In the genomic region with DNA sequence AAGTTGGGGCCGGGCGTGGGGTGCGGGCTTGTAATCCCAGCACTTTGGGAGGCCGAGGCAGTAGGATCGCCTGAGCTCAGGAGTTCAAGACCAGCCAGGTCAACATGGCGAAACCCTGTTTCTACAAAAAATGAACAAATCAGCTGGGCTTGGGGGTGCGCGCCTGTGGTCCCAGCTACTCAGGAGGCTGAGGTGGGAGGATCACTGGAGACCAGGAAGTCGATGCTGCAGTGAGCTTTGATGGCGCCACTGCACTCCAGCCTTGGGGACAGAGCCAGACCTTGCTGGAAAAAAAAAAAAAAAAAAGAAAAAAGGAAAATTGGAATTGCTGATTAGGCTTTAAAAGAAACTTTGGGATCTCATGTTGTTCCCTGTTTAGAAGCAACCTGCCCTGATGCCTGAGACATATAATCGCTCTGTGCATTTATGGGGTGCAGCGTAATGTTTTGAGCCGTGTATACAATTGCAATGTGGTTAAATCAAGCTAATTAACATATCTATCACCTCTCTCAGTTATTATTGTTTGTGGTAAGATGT, we compare ENCODE assay signal across 1 cellular context.
TF ChIP-seq lines count a peak whose summit lies in the region.

No MANE protein-coding gene starts in this region.

TF ChIP-seq in K562, 482 proteins besides CTCF, POLR2A, EP300 and RAD21 (continued from another document and continues in another):
- TF ChIP-seq GMEB1 (CRISPR knock-in tag; IDR thresholded peaks at IDR 0.05): no peak
- TF ChIP-seq TRIM24 (IDR thresholded peaks at IDR 0.05): no peak
- TF ChIP-seq ARHGAP35 (IDR thresholded peaks at IDR 0.05; ENCODE audit: partially characterized antibody): peak; percentile 45
- TF ChIP-seq EWSR1 (IDR thresholded peaks at IDR 0.05; ENCODE audit: borderline replicate concordance, low read depth, partially characterized antibody): no peak
- TF ChIP-seq MAFG (tag; conservative IDR thresholded peaks at IDR 0.05): peak; percentile 81
- no peak for TF ChIP-seq FIP1L1 (IDR thresholded peaks at IDR 0.05; ENCODE audit: low read depth, low read length, poor library complexity, severe bottlenecking)
- 0 out of 2 replicates have a peak, but pooled peaks have one; percentile 42 for TF ChIP-seq NFATC3 (IDR thresholded peaks at IDR 0.05)
- TF ChIP-seq DPF2 (IDR thresholded peaks at IDR 0.05): no peak
- no peak for TF ChIP-seq PTTG1 (tag; IDR thresholded peaks at IDR 0.05; ENCODE audit: low read depth)
- TF ChIP-seq PHTF2 (CRISPR knock-in tag; IDR thresholded peaks at IDR 0.05): no peak
- TF ChIP-seq NR4A1 (CRISPR knock-in tag; IDR thresholded peaks at IDR 0.05): no peak
- TF ChIP-seq NR4A1 (tag; IDR thresholded peaks at IDR 0.05): no peak
- peak; percentile 25; the same call in 1 of the 2 replicates for TF ChIP-seq SMARCE1 (IDR thresholded peaks at IDR 0.05)
- TF ChIP-seq ZNF395 (CRISPR knock-in tag; IDR thresholded peaks at IDR 0.05): no peak
- TF ChIP-seq ZNF124 (CRISPR knock-in tag; IDR thresholded peaks at IDR 0.05): no peak
- no peak; the same call in 1 of the 2 replicates for TF ChIP-seq NBN (IDR thresholded peaks at IDR 0.05; ENCODE audit: low read depth)
- no peak for TF ChIP-seq ZNF212 (CRISPR knock-in tag; IDR thresholded peaks at IDR 0.05)
- TF ChIP-seq GABPA (tag; conservative IDR thresholded peaks at IDR 0.05; ENCODE audit: low read depth): peak; percentile 10; the same call in 1 of the 2 replicates
- TF ChIP-seq, protein P1, sequence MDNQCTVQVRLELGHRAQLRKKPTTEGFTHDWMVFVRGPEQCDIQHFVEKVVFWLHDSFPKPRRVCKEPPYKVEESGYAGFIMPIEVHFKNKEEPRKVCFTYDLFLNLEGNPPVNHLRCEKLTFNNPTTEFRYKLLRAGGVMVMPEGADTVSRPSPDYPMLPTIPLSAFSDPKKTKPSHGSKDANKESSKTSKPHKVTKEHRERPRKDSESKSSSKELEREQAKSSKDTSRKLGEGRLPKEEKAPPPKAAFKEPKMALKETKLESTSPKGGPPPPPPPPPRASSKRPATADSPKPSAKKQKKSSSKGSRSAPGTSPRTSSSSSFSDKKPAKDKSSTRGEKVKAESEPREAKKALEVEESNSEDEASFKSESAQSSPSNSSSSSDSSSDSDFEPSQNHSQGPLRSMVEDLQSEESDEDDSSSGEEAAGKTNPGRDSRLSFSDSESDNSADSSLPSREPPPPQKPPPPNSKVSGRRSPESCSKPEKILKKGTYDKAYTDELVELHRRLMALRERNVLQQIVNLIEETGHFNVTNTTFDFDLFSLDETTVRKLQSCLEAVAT (IDR thresholded peaks at IDR 0.05): 0 out of 4 replicates have a peak, but pooled peaks of 1 of the 2 experiments have one; percentile 16
- no peak for TF ChIP-seq NR2C1 (IDR thresholded peaks at IDR 0.05)
- no peak for TF ChIP-seq NR2C1 (tag; IDR thresholded peaks at IDR 0.05)
- TF ChIP-seq HLTF (IDR thresholded peaks at IDR 0.05): 0 out of 2 replicates have a peak, but pooled peaks have one; percentile 15
- 0 out of 4 replicates have a peak, but pooled peaks of 1 of the 2 experiments have one; percentile 11 for TF ChIP-seq ARNT (IDR thresholded peaks at IDR 0.05)
- TF ChIP-seq TCF7 (IDR thresholded peaks at IDR 0.05; ENCODE audit: borderline replicate concordance): 0 out of 2 replicates have a peak, but pooled peaks have one; percentile 1
- no peak for TF ChIP-seq ZNF695 (CRISPR knock-in tag; IDR thresholded peaks at IDR 0.05)
- TF ChIP-seq L3MBTL2 (IDR thresholded peaks at IDR 0.05): no peak
- TF ChIP-seq ETV5 (CRISPR knock-in tag; IDR thresholded peaks at IDR 0.05; ENCODE audit: low read depth): peak; percentile 49; the same call in 1 of the 2 replicates
- no peak for TF ChIP-seq ETS2 (tag; IDR thresholded peaks at IDR 0.05; ENCODE audit: borderline replicate concordance, poor library complexity, severe bottlenecking)
- no peak for TF ChIP-seq SMC3 (conservative IDR thresholded peaks at IDR 0.05; ENCODE audit: insufficient read depth, low read depth, low read length)
- TF ChIP-seq SMARCA4 (IDR thresholded peaks at IDR 0.05): peak; percentile 23; the same call in 1 of the 2 replicates
- TF ChIP-seq, protein P2, sequence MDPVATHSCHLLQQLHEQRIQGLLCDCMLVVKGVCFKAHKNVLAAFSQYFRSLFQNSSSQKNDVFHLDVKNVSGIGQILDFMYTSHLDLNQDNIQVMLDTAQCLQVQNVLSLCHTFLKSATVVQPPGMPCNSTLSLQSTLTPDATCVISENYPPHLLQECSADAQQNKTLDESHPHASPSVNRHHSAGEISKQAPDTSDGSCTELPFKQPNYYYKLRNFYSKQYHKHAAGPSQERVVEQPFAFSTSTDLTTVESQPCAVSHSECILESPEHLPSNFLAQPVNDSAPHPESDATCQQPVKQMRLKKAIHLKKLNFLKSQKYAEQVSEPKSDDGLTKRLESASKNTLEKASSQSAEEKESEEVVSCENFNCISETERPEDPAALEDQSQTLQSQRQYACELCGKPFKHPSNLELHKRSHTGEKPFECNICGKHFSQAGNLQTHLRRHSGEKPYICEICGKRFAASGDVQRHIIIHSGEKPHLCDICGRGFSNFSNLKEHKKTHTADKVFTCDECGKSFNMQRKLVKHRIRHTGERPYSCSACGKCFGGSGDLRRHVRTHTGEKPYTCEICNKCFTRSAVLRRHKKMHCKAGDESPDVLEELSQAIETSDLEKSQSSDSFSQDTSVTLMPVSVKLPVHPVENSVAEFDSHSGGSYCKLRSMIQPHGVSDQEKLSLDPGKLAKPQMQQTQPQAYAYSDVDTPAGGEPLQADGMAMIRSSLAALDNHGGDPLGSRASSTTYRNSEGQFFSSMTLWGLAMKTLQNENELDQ (CRISPR knock-in tag; IDR thresholded peaks at IDR 0.05; ENCODE audit: borderline replicate concordance): no peak
- 0 out of 2 replicates have a peak, but pooled peaks have one; percentile 61 for TF ChIP-seq NFRKB (IDR thresholded peaks at IDR 0.05; ENCODE audit: low read depth)
- TF ChIP-seq RBM22 (IDR thresholded peaks at IDR 0.05; ENCODE audit: low read depth, low read length, poor library complexity, severe bottlenecking): no peak
- TF ChIP-seq, protein P3, sequence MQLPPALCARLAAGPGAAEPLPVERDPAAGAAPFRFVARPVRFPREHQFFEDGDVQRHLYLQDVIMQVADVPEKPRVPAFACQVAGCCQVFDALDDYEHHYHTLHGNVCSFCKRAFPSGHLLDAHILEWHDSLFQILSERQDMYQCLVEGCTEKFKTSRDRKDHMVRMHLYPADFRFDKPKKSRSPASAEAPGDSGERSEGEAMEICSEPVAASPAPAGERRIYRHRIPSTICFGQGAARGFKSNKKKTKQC (CRISPR knock-in tag; IDR thresholded peaks at IDR 0.05): no peak
- TF ChIP-seq RERE (CRISPR knock-in tag; IDR thresholded peaks at IDR 0.05; ENCODE audit: borderline replicate concordance): no peak
- no peak for TF ChIP-seq ZNF3 (CRISPR knock-in tag; IDR thresholded peaks at IDR 0.05)
- no peak for TF ChIP-seq MBD2 (IDR thresholded peaks at IDR 0.05; ENCODE audit: borderline replicate concordance, low read depth)
- TF ChIP-seq SMARCC2 (IDR thresholded peaks at IDR 0.05; ENCODE audit: low read depth): no peak
- peak; percentile 52 for TF ChIP-seq PHF8 (IDR thresholded peaks at IDR 0.05; ENCODE audit: borderline replicate concordance, low read length)
- TF ChIP-seq POLR2H (tag; IDR thresholded peaks at IDR 0.05; ENCODE audit: low read depth): 0 out of 2 replicates have a peak, but pooled peaks have one; percentile 9
- TF ChIP-seq, protein P4, sequence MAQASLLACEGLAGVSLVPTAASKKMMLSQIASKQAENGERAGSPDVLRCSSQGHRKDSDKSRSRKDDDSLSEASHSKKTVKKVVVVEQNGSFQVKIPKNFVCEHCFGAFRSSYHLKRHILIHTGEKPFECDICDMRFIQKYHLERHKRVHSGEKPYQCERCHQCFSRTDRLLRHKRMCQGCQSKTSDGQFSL (CRISPR knock-in tag; IDR thresholded peaks at IDR 0.05): peak; percentile 51; the same call in 1 of the 2 replicates
- TF ChIP-seq, protein P4 (tag; IDR thresholded peaks at IDR 0.05): no peak
- peak; percentile 87 for TF ChIP-seq C11orf30 (IDR thresholded peaks at IDR 0.05; ENCODE audit: low read depth)
- TF ChIP-seq BHLHE40 (IDR thresholded peaks at IDR 0.05; ENCODE audit: low read length): no peak
- 0 out of 2 replicates have a peak, but pooled peaks have one; percentile 17 for TF ChIP-seq HDGF (IDR thresholded peaks at IDR 0.05)
- TF ChIP-seq PPARD (CRISPR knock-in tag; IDR thresholded peaks at IDR 0.05): no peak
- TF ChIP-seq, protein P5, sequence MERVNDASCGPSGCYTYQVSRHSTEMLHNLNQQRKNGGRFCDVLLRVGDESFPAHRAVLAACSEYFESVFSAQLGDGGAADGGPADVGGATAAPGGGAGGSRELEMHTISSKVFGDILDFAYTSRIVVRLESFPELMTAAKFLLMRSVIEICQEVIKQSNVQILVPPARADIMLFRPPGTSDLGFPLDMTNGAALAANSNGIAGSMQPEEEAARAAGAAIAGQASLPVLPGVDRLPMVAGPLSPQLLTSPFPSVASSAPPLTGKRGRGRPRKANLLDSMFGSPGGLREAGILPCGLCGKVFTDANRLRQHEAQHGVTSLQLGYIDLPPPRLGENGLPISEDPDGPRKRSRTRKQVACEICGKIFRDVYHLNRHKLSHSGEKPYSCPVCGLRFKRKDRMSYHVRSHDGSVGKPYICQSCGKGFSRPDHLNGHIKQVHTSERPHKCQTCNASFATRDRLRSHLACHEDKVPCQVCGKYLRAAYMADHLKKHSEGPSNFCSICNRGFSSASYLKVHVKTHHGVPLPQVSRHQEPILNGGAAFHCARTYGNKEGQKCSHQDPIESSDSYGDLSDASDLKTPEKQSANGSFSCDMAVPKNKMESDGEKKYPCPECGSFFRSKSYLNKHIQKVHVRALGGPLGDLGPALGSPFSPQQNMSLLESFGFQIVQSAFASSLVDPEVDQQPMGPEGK (CRISPR knock-in tag; IDR thresholded peaks at IDR 0.05; ENCODE audit: borderline replicate concordance): no peak
- no peak for TF ChIP-seq HDAC3 (IDR thresholded peaks at IDR 0.05; ENCODE audit: borderline replicate concordance, partially characterized antibody)
- TF ChIP-seq ETV1 (tag; conservative IDR thresholded peaks at IDR 0.05; ENCODE audit: low read depth): peak; percentile 54
- peak; percentile 12; the same call in 1 of the 2 replicates for TF ChIP-seq MAFK (IDR thresholded peaks at IDR 0.05; ENCODE audit: low read length)
